ENCODE assay signal across 15 cellular contexts in the genomic region with DNA sequence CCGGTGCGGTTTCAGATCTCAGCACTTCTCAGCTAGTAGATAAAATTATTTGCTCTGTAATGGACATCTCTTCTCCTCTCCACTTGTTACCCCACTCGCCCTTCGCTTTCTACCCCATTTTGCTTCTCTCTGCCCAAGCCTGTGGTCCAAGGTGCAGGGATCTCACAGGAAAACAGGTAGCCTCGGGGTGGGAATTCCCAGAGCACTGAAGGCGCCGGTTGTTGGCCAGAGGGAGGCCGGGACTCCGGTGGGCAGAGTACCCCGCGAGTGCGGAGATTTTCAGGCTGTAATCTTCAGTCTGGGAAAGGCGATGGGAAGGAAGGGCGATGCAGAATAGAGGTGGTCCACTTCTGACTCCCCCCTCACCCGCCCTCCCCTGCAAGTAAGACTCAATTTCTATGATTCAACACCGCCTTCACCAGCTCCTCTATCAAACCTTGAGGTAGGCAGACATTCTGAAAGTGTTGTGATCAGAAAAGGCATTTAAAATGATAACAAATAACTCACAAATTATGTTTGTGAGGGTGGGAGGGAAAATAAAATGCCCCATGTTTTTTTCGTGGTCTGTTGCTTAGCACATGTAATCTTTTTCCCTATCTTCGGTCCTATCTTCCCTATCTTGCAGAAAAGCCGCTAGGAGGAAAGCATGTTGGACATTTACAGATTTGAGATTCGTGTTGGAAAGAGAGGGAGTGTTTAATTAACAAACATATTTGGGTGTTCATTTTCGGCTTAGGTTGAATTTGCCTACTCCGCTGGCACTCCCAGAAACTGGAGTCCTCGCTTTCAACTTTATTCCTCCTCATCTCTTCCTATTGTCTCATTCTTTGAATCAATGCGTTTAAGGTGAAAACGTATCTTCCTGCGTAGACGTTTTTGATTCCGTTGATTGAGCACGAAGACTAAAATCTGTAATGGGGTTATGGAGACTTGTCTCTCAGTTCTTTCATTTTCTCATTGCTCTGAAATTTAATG. TPM values are rescaled to one million over a fixed set of nuclear protein-coding genes. Genes with fewer than 3 reads are reported as not detected.
A peak's percentile ranks its signal among the peaks of the same experiment; 100 is the strongest.
DNase-seq lines count a peak whose midpoint lies in the region; TF ChIP-seq lines count a peak whose summit lies in the region.
"Had no signal": no experiment of that assay in that cellular context is flagged by ENCODE, and none has a peak within 500 bp of the region (broad histone marks: within the 10 kb centered on the region; RNA-seq: fewer than 3 reads in every experiment).

No MANE protein-coding gene starts in this region.

- no peak for TF ChIP-seq EP300 in transverse colon (IDR thresholded peaks at IDR 0.05; ENCODE audit: low read depth)

- H3K27ac ChIP-seq in OCI-LY3 (ENCODE audit: low read length) (no peak overlapping the region), transverse colon (no peak overlapping the region)
- H3K27ac ChIP-seq: skin epidermis had no signal

- no peaks in the 10 kb centered on the region for H3K4me1 ChIP-seq in OCI-LY3 (ENCODE audit: low read length)
- peaks cover 9% of the 10 kb centered on the region for H3K4me1 ChIP-seq in iPS-15b (ENCODE audit: control insufficient read depth, insufficient read depth, low read length)
- H3K4me1 ChIP-seq in transverse colon, result no peaks in the 10 kb centered on the region

- no peak overlapping the region for H3K4me3 Mint-ChIP-seq in activated naive CD4-positive, alpha-beta T cell treated with anti-CD3 and anti-CD28 coated beads, Interleukin-2, amount 10 ng/mL, durations not matched to agents 7 days and 5 days
- no peak overlapping the region for H3K4me3 Mint-ChIP-seq in activated naive CD4-positive, alpha-beta T cell treated with anti-CD3 and anti-CD28 coated beads for 36 hours
- H3K4me3 Mint-ChIP-seq: activated naive CD8-positive, alpha-beta T cell treated with anti-CD3 and anti-CD28 coated beads for 36 hours had no signal

- intact Hi-C loops in activated naive CD4-positive, alpha-beta T cell treated with anti-CD3 and anti-CD28 coated beads for 36 hours (cut with micrococcal nuclease), result loop anchor here (2.0 kb wide), 1 partner anchor 18 kb away; no protein-coding TSS in a partner anchor
- intact Hi-C loops in transverse colon (cut with DNase I; ENCODE audit: low total_unique reads), result no loop called here

- in situ Hi-C loops in transverse colon (cut with MboI; ENCODE audit: low pct_ligation_motif_present in 1 of 4, low pct_unique_long_range_greater_than_20kb in 1 of 4, low sequenced_read_pairs in 3 of 4), result loop anchor here in 3 of 4 donors (25.0 kb wide), 2 partner anchors 762 to 1437 kb away; no protein-coding TSS in a partner anchor

- H3K9ac ChIP-seq in OCI-LY3 (ENCODE audit: low read length) (peak overlapping the region; percentile 44), iPS-15b (ENCODE audit: low read depth, low read length) (no peak overlapping the region)

- H3K79me2 ChIP-seq in OCI-LY3 (ENCODE audit: low read length), result no peaks in the 10 kb centered on the region

- no peaks in the 10 kb centered on the region for H3K36me3 ChIP-seq in OCI-LY3 (replicated peaks; ENCODE audit: low read depth, low read length)
- H3K36me3 ChIP-seq in iPS-15b (ENCODE audit: control insufficient read depth, insufficient read depth, low read length), result no peaks in the 10 kb centered on the region
- H3K36me3 ChIP-seq in transverse colon, result no peaks in the 10 kb centered on the region

- H3K27me3 ChIP-seq in OCI-LY3 (ENCODE audit: low read depth, low read length), result no peaks in the 10 kb centered on the region
- H3K27me3 ChIP-seq in iPS-15b (ENCODE audit: control insufficient read depth, insufficient read depth, low read length), result peaks cover 100% of the 10 kb centered on the region
- peaks cover 100% of the 10 kb centered on the region for H3K27me3 ChIP-seq in transverse colon

- peak overlapping the region; percentile 49 for H2AFZ ChIP-seq in OCI-LY3 (ENCODE audit: low read depth, low read length)

- H3K27me3 Mint-ChIP-seq in activated naive CD4-positive, alpha-beta T cell treated with anti-CD3 and anti-CD28 coated beads, Interleukin-2, amount 10 ng/mL, durations not matched to agents 7 days and 5 days, result peaks cover 52% of the 10 kb centered on the region
- peaks cover 73% of the 10 kb centered on the region for H3K27me3 Mint-ChIP-seq in activated naive CD4-positive, alpha-beta T cell treated with anti-CD3 and anti-CD28 coated beads for 36 hours (ENCODE audit: low read depth)

- peak overlapping the region; percentile 65 for H3K4me2 ChIP-seq in OCI-LY3 (ENCODE audit: low read length)

- H3K4me1 Mint-ChIP-seq in activated naive CD4-positive, alpha-beta T cell treated with anti-CD3 and anti-CD28 coated beads, Interleukin-2, amount 10 ng/mL, durations not matched to agents 7 days and 5 days, result no peaks in the 10 kb centered on the region
- H3K4me1 Mint-ChIP-seq in activated naive CD4-positive, alpha-beta T cell treated with anti-CD3 and anti-CD28 coated beads for 36 hours (ENCODE audit: low read depth), result peaks cover 4% of the 10 kb centered on the region
- H3K4me1 Mint-ChIP-seq: activated naive CD8-positive, alpha-beta T cell treated with anti-CD3 and anti-CD28 coated beads for 36 hours had no signal

- CTCF ChIA-PET in activated naive CD4-positive, alpha-beta T cell treated with anti-CD3 and anti-CD28 coated beads, Interleukin-2, amount 10 ng/mL, durations not matched to agents 7 days and 5 days (lab: Charles Lee), result interaction anchor here (0.8 kb wide), 1 partner anchor 18 kb away, joined by 4 read pairs; no protein-coding TSS in a partner anchor
- CTCF ChIA-PET in activated naive CD4-positive, alpha-beta T cell treated with anti-CD3 and anti-CD28 coated beads for 36 hours (lab: Charles Lee), result no interaction called here

- H3K27ac Mint-ChIP-seq in activated naive CD4-positive, alpha-beta T cell treated with anti-CD3 and anti-CD28 coated beads, Interleukin-2, amount 10 ng/mL, durations not matched to agents 7 days and 5 days, result peak overlapping the region; percentile 52
- no peak overlapping the region for H3K27ac Mint-ChIP-seq in activated naive CD4-positive, alpha-beta T cell treated with anti-CD3 and anti-CD28 coated beads for 36 hours
- H3K27ac Mint-ChIP-seq: activated naive CD8-positive, alpha-beta T cell treated with anti-CD3 and anti-CD28 coated beads for 36 hours had no signal

- 15 to 27% methylated on average over 28 to 29 of the region's 29 CpGs for WGBS in transverse colon (ENCODE audit: low coverage in 1 of 2), 2 donors

- no peak for TF ChIP-seq POLR2A in transverse colon (IDR thresholded peaks at IDR 0.05)

- no peak for DNase-seq in activated naive CD4-positive, alpha-beta T cell treated with anti-CD3 and anti-CD28 coated beads, Interleukin-2, amount 10 ng/mL, durations not matched to agents 7 days and 5 days
- no peak for DNase-seq in activated naive CD4-positive, alpha-beta T cell treated with anti-CD3 and anti-CD28 coated beads for 36 hours
- DNase-seq in NCI-H1048 (lab: John Stamatoyannopoulos, UW) (no peak), COR-L47 (lab: John Stamatoyannopoulos, UW) (no peak), transverse colon (no peak), SIG-M5 treated with dmso at 0.1 percent for 504 hours (lab: John Stamatoyannopoulos, UW; ENCODE audit: unreplicated experiment) (no peak)
- DNase-seq: activated naive CD8-positive, alpha-beta T cell treated with anti-CD3 and anti-CD28 coated beads for 36 hours; cerebellar nuclear complex; NCI-H2227 treated with DMSO at 0.1 percent for 48 hours had no signal

- TF ChIP-seq CTCF in OCI-LY3 (IDR thresholded peaks at IDR 0.05; ENCODE audit: low read depth, low read length), result no peak
- no peak for TF ChIP-seq CTCF in transverse colon (IDR thresholded peaks at IDR 0.05)

- no peaks in the 10 kb centered on the region for H3K9me3 ChIP-seq in OCI-LY3 (ENCODE audit: insufficient read depth, low read length)
- no peaks in the 10 kb centered on the region for H3K9me3 ChIP-seq in iPS-15b (ENCODE audit: control insufficient read depth, insufficient read depth, low read length)
- no peaks in the 10 kb centered on the region for H3K9me3 ChIP-seq in transverse colon

- no peaks in the 10 kb centered on the region for H3K9me3 Mint-ChIP-seq in activated naive CD4-positive, alpha-beta T cell treated with anti-CD3 and anti-CD28 coated beads, Interleukin-2, amount 10 ng/mL, durations not matched to agents 7 days and 5 days
- H3K9me3 Mint-ChIP-seq in activated naive CD4-positive, alpha-beta T cell treated with anti-CD3 and anti-CD28 coated beads for 36 hours, result peaks cover 6% of the 10 kb centered on the region

- H3K36me3 Mint-ChIP-seq in activated naive CD4-positive, alpha-beta T cell treated with anti-CD3 and anti-CD28 coated beads, Interleukin-2, amount 10 ng/mL, durations not matched to agents 7 days and 5 days, result no peaks in the 10 kb centered on the region
- H3K36me3 Mint-ChIP-seq in activated naive CD4-positive, alpha-beta T cell treated with anti-CD3 and anti-CD28 coated beads for 36 hours (ENCODE audit: low read depth), result peaks cover 6% of the 10 kb centered on the region

- no peaks in the 10 kb centered on the region for H4K20me1 ChIP-seq in OCI-LY3 (ENCODE audit: insufficient read depth, low read length)

- H3K4me3 ChIP-seq in OCI-LY3 (ENCODE audit: low read length) (peak overlapping the region; percentile 67), iPS-15b (ENCODE audit: low read depth, low read length) (peak overlapping the region; percentile 46), transverse colon (no peak overlapping the region)
- H3K4me3 ChIP-seq: skin epidermis had no signal

RNA-seq across cellular contexts. Expression of a gene that starts 8.5 kb away (rescaled TPM):
- total RNA-seq in activated naive CD4-positive, alpha-beta T cell treated with anti-CD3 and anti-CD28 coated beads for 36 hours, result not detected
- total RNA-seq in transverse colon, result not detected
- total RNA-seq: activated naive CD8-positive, alpha-beta T cell treated with anti-CD3 and anti-CD28 coated beads for 36 hours; esophagus mucosa; HT1080; lung microvascular endothelial cell had no signal

Comparison
In these comparisons a context has a peak if more than half of its experiments do, and no peak if none do; other contexts are left out.
1. H3K4me3 ChIP-seq: peak in OCI-LY3 (single experiment) and iPS-15b (single experiment); none in transverse colon (0 of 4).